Comparison of ENCODE assay signal across 10 cellular contexts in the genomic region with DNA sequence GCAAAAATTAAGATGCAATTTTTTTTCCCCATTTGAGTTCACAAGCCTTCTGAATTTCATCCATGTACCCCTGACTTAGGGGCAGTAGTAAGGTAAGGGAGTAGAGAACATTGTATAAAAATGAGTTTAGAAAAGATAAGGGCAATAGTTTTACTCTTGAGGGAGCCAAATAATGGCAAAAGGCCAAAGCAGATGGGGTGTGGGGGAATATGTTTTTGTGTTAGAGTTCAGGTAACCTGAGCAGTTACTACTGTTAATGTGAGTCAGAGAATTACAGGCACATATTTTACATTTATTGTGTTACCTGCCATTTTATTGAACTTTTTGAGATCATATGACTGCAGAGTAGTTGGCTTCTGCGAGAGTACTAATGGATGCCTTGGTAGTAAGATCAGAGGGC. TPM values are rescaled to one million over a fixed set of nuclear protein-coding genes. Genes with fewer than 3 reads are reported as not detected.
DNase-seq lines count a peak whose midpoint lies in the region; ATAC-seq and TF ChIP-seq lines count a peak whose summit lies in the region.
"Had no signal": no experiment of that assay in that cellular context is flagged by ENCODE, and none has a peak within 500 bp of the region (broad histone marks: within the 10 kb centered on the region; RNA-seq: fewer than 3 reads in every experiment).

No MANE protein-coding gene starts in this region.

- H3K27ac Mint-ChIP-seq in effector memory CD8-positive, alpha-beta T cell: peak overlapping the region; percentile 2 to 95

- BruUV-seq in A673 (replicated peaks; lab: Mats Ljungman, UMichigan): no TSS peak

- H3K27me3 Mint-ChIP-seq in effector memory CD8-positive, alpha-beta T cell: peaks cover 0 to 7% of the 10 kb centered on the region in 2 donors

- DNase-seq in A673 (ENCODE audit: low spot score) (no peak), iPS-NIHi11 (ENCODE audit: low spot score) (no peak), Kasumi-1 (lab: John Stamatoyannopoulos, UW) (no peak)
- no peak for DNase-seq in effector memory CD8-positive, alpha-beta T cell
- DNase-seq: heart left ventricle, sigmoid colon had no signal

- CTCF ChIA-PET in A673 (lab: Charles Lee): no interaction called here

- H3K4me1 ChIP-seq in A673 (ENCODE audit: insufficient read depth, low read length, poor library complexity, severe bottlenecking) (peaks cover 42% of the 10 kb centered on the region), DOHH2 (ENCODE audit: control insufficient read depth, low read length) (peaks cover 57% of the 10 kb centered on the region), OCI-LY1 (ENCODE audit: insufficient read depth, low read length, severe bottlenecking) (peaks cover 69% of the 10 kb centered on the region)

- peaks cover 15% of the 10 kb centered on the region for H3K36me3 Mint-ChIP-seq in effector memory CD8-positive, alpha-beta T cell (ENCODE audit: insufficient read depth)

- no peak overlapping the region for H3K4me3 Mint-ChIP-seq in effector memory CD8-positive, alpha-beta T cell

- no peak overlapping the region for H3K27ac ChIP-seq in A673 (ENCODE audit: low read depth, low read length, poor library complexity, severe bottlenecking)
- H3K27ac ChIP-seq in DOHH2 (ENCODE audit: low read depth, low read length): no peak overlapping the region
- H3K27ac ChIP-seq in OCI-LY1 (ENCODE audit: low read depth, low read length, poor library complexity, severe bottlenecking): peak overlapping the region; percentile 77
- H3K27ac ChIP-seq: heart left ventricle, sigmoid colon had no signal

- no peak for ATAC-seq in effector memory CD8-positive, alpha-beta T cell (replicated peaks)
- no peak for ATAC-seq in HG03280 (IDR thresholded peaks at IDR 0.05; ENCODE audit: unreplicated experiment)
- ATAC-seq in HG02852 (IDR thresholded peaks at IDR 0.05; ENCODE audit: unreplicated experiment): no peak
- ATAC-seq: heart left ventricle had no signal

- H3K9me2 ChIP-seq in DOHH2 (replicated peaks; ENCODE audit: control insufficient read depth, low read length) (no peaks in the 10 kb centered on the region), OCI-LY1 (ENCODE audit: low read depth, low read length) (no peaks in the 10 kb centered on the region)

- H3K36me3 ChIP-seq in A673 (ENCODE audit: insufficient read depth, low read length, poor library complexity, severe bottlenecking) (peaks cover 4% of the 10 kb centered on the region), DOHH2 (ENCODE audit: control insufficient read depth, low read length) (peaks cover 49% of the 10 kb centered on the region), OCI-LY1 (ENCODE audit: insufficient read depth, low read length) (peaks cover 16% of the 10 kb centered on the region)
- H3K36me3 ChIP-seq: sigmoid colon had no signal

- H3K4me2 ChIP-seq in DOHH2 (ENCODE audit: low read length): peak overlapping the region; percentile 82
- H3K4me2 ChIP-seq in OCI-LY1 (ENCODE audit: low read length): peak overlapping the region; percentile 99

- H3F3A ChIP-seq in DOHH2 (ENCODE audit: control insufficient read depth, insufficient read depth) (no peaks in the 10 kb centered on the region), OCI-LY1 (ENCODE audit: insufficient read depth, low read length) (no peaks in the 10 kb centered on the region)

- POLR2A ChIA-PET in A673 (lab: Charles Lee; ENCODE audit: low non-redundant PET): no interaction called here

- H4K20me1 ChIP-seq in DOHH2 (ENCODE audit: control insufficient read depth, insufficient read depth, low read depth, low read length) (peaks cover 19% of the 10 kb centered on the region; the same call in 1 of the 2 replicates), OCI-LY1 (ENCODE audit: insufficient read depth, low read length) (no peaks in the 10 kb centered on the region)

- H3K79me2 ChIP-seq in DOHH2 (ENCODE audit: control insufficient read depth, low read length) (peaks cover 76% of the 10 kb centered on the region), OCI-LY1 (ENCODE audit: insufficient read depth, low read length) (peaks cover 74% of the 10 kb centered on the region)

- H3K27me3 ChIP-seq in A673 (replicated peaks; ENCODE audit: insufficient read depth, low read depth, low read length, poor library complexity): no peaks in the 10 kb centered on the region
- no peaks in the 10 kb centered on the region for H3K27me3 ChIP-seq in DOHH2 (ENCODE audit: control insufficient read depth, low read length)
- no peaks in the 10 kb centered on the region for H3K27me3 ChIP-seq in OCI-LY1 (ENCODE audit: insufficient read depth, low read length)
- H3K27me3 ChIP-seq: heart left ventricle, sigmoid colon had no signal

- TF ChIP-seq CTCF in A673 (conservative IDR thresholded peaks at IDR 0.05; ENCODE audit: low read depth, low read length): no peak
- TF ChIP-seq CTCF in DOHH2 (IDR thresholded peaks at IDR 0.05; ENCODE audit: low read depth, low read length, poor library complexity, severe bottlenecking): no peak
- TF ChIP-seq CTCF in OCI-LY1 (IDR thresholded peaks at IDR 0.05; ENCODE audit: low read length): no peak

- intact Hi-C loops in A673 (cut with micrococcal nuclease; ENCODE audit: unreplicated experiment): loop anchor here (5.0 kb wide), 1 partner anchor 180 kb away; a partner anchor contains a TSS

- H3K9ac ChIP-seq in OCI-LY1 (ENCODE audit: low read length): peak overlapping the region; percentile 39; the same call in 1 of the 2 replicates

- H3K4me3 ChIP-seq in A673 (ENCODE audit: low read depth, low read length, poor library complexity, severe bottlenecking) (peak overlapping the region; percentile 83), DOHH2 (ENCODE audit: low read length) (peak overlapping the region; percentile 83), OCI-LY1 (ENCODE audit: low read depth, low read length, poor library complexity, severe bottlenecking) (peak overlapping the region; percentile 87)
- H3K4me3 ChIP-seq: sigmoid colon had no signal

- H3K9me3 Mint-ChIP-seq in effector memory CD8-positive, alpha-beta T cell: no peaks in the 10 kb centered on the region

- peaks cover 30 to 45% of the 10 kb centered on the region in 2 donors for H3K4me1 Mint-ChIP-seq in effector memory CD8-positive, alpha-beta T cell (ENCODE audit: low read depth in 2 of 2)

- H3K9me3 ChIP-seq in A673 (ENCODE audit: low read depth, low read length, poor library complexity, severe bottlenecking) (no peaks in the 10 kb centered on the region), DOHH2 (ENCODE audit: control insufficient read depth, insufficient read depth, low read length) (no peaks in the 10 kb centered on the region), OCI-LY1 (ENCODE audit: low read length) (no peaks in the 10 kb centered on the region)
- H3K9me3 ChIP-seq: heart left ventricle, sigmoid colon had no signal

- no peak overlapping the region for H2AFZ ChIP-seq in OCI-LY1 (ENCODE audit: low read length)

RNA-seq across cellular contexts. Expression of a gene that starts 3.1 kb away (rescaled TPM):
- 37.5 and 43.4 TPM in 2 replicates for total RNA-seq in A673 (2021)

RNA-seq across cellular contexts. Expression of a gene that starts 54.4 kb away (rescaled TPM):
- 55.1 and 58.7 TPM in 2 replicates for total RNA-seq in A673 (2021)
